In the genomic region with DNA sequence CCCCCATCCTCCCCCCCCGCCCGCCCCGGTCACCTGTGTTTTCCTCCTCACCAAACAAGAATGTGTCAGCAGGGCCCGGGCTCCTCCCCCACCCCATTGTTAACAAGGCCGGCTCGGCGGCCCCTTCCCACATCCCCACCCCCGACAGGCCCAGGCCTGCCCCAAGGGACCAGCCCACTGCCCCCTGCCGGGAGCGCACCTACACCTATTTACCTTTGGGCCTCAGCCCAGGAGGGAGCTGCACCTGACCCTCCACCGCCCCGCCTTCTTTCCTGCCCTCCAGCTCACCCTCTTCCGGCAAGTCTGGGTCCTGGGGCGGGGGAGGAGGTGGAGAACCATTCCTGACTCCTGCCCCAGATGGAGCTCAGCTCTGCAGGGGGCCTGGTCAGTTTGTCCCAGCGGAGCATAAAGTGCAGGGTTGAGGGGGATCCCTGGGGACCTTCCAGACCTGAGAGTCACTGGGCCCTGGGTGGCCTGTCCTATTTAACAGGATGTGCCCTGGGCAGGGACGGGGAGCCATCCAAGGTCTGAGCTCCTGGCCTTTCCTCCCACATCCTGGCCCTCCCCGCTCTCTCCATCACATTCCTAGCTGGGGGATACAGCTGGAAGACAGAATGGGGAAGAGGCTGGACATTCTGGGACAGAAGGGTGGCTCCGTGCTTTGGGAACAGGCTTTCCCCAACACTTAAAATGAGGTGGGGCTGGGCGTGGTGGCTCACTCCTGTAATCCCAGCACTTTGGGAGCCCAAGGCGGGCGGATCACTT, we compare ENCODE assay signal across 13 cellular contexts. TPM values are rescaled to one million over a fixed set of nuclear protein-coding genes. Genes with fewer than 3 reads are reported as not detected.
DNase-seq lines count a peak whose midpoint lies in the region; TF ChIP-seq lines count a peak whose summit lies in the region.
"Had no signal": no experiment of that assay in that cellular context is flagged by ENCODE, and none has a peak within 500 bp of the region (broad histone marks: within the 10 kb centered on the region; RNA-seq: fewer than 3 reads in every experiment).

No MANE protein-coding gene starts in this region.

- H3K4ac ChIP-seq in neuronal stem cell (ENCODE audit: low read length), result peak overlapping the region; percentile 89

- peaks cover 3% of the 10 kb centered on the region for H3K79me1 ChIP-seq in neuronal stem cell (ENCODE audit: low read depth, low read length)

- H3K9ac ChIP-seq in ES-I3 (ENCODE audit: low read depth, low read length) (peak overlapping the region; percentile 38; the same call in 1 of the 2 replicates), neuronal stem cell (ENCODE audit: low read depth, low read length, poor library complexity) (peak overlapping the region; percentile 50)

- peak overlapping the region; percentile 73 for H2BK12ac ChIP-seq in neuronal stem cell (ENCODE audit: low read length)

- no peak overlapping the region for H3K4me3 Mint-ChIP-seq in HFFc6

- H3K27me3 Mint-ChIP-seq in HFFc6 (ENCODE audit: insufficient read depth), result peaks cover 27% of the 10 kb centered on the region

- no peak overlapping the region for H3K23ac ChIP-seq in neuronal stem cell (ENCODE audit: low read depth, low read length, poor library complexity)

- H3K36me3 Mint-ChIP-seq in HFFc6 (ENCODE audit: low read depth), result no peaks in the 10 kb centered on the region
- H3K36me3 Mint-ChIP-seq: CD4-positive, CD25-positive, alpha-beta regulatory T cell had no signal

- peak overlapping the region; percentile 90 for H3K18ac ChIP-seq in neuronal stem cell (ENCODE audit: low read length)

- no CpG with 5 or more reads among the region's 21 CpGs for WGBS in neuronal stem cell (ENCODE audit: extremely low coverage in 2 of 2, insufficient read length in 2 of 2, insufficient replicate concordance in 1 of 2), 2 donors
- 52 to 65% methylated on average over 13 to 17 of the region's 21 CpGs for WGBS in testis, 2 donors

- peak; percentile 3 for TF ChIP-seq CTCF in epithelial cell of proximal tubule (conservative IDR thresholded peaks at IDR 0.05; ENCODE audit: low read depth, low read length)
- no peak for TF ChIP-seq CTCF in HFFc6 (IDR thresholded peaks at IDR 0.05)
- no peak for TF ChIP-seq CTCF in testis (IDR thresholded peaks at IDR 0.05)

- H4K91ac ChIP-seq in neuronal stem cell (ENCODE audit: low read depth, low read length, poor library complexity), result peak overlapping the region; percentile 92

- intact Hi-C loops in testis (cut with DNase I; ENCODE audit: low total_unique reads), result no loop called here

- peaks cover 32% of the 10 kb centered on the region for H3K4me1 ChIP-seq in ES-I3 (ENCODE audit: insufficient read depth, low read length)
- peaks cover 41% of the 10 kb centered on the region in 2 donors for H3K4me1 ChIP-seq in neuronal stem cell (ENCODE audit: control insufficient read depth in 2 of 2, insufficient read depth in 1 of 2, low read depth in 1 of 2, low read length in 2 of 2)
- peaks cover 7% of the 10 kb centered on the region for H3K4me1 ChIP-seq in testis

- H3K9me3 Mint-ChIP-seq in HFFc6, result no peaks in the 10 kb centered on the region
- H3K9me3 Mint-ChIP-seq: CD4-positive, CD25-positive, alpha-beta regulatory T cell had no signal

- peak overlapping the region; percentile 90 for H2AK5ac ChIP-seq in neuronal stem cell (ENCODE audit: low read depth, low read length)

- H3K36me3 ChIP-seq in ES-I3 (ENCODE audit: insufficient read depth, low read length) (no peaks in the 10 kb centered on the region), neuronal stem cell (replicated peaks in 1 of 2; ENCODE audit: control insufficient read depth in 2 of 2, insufficient read depth in 2 of 2, low read length in 2 of 2) (no peaks in the 10 kb centered on the region), testis (ENCODE audit: low read depth, missing control alignments) (no peaks in the 10 kb centered on the region)

- H2BK5ac ChIP-seq in neuronal stem cell (ENCODE audit: low read length), result peak overlapping the region; percentile 94

- H3K4me3 ChIP-seq in epithelial cell of proximal tubule (ENCODE audit: low read depth, low read length) (no peak overlapping the region), neuronal stem cell (ENCODE audit: low read length in 2 of 2) (no peak overlapping the region), testis (no peak overlapping the region)

- peaks cover 0 to 48% (median 0%) of the 10 kb centered on the region in 3 experiments for H3K27me3 ChIP-seq in neuronal stem cell (ENCODE audit: control insufficient read depth in 3 of 3, insufficient read depth in 3 of 3, low read depth in 1 of 3, low read length in 3 of 3)
- H3K27me3 ChIP-seq in testis, result no peaks in the 10 kb centered on the region

- no peak overlapping the region for H3K14ac ChIP-seq in neuronal stem cell (ENCODE audit: low read length)

- H3K9me3 ChIP-seq in ES-I3 (ENCODE audit: control insufficient read depth, insufficient read depth, low read length) (no peaks in the 10 kb centered on the region), neuronal stem cell (replicated peaks in 1 of 2; ENCODE audit: control insufficient read depth in 2 of 2, insufficient read depth in 1 of 2, low read depth in 1 of 2, low read length in 2 of 2) (peaks cover 0 to 1% of the 10 kb centered on the region in 2 donors), testis (no peaks in the 10 kb centered on the region)

- H4K8ac ChIP-seq in neuronal stem cell (ENCODE audit: low read depth, low read length), result no peak overlapping the region

- no peaks in the 10 kb centered on the region for H3K4me1 Mint-ChIP-seq in HFFc6 (ENCODE audit: low read depth)

- H3K27ac ChIP-seq in neuronal stem cell (replicated peaks; ENCODE audit: low read length), result no peak overlapping the region
- no peak overlapping the region for H3K27ac ChIP-seq in testis
- H3K27ac ChIP-seq: epithelial cell of prostate had no signal

- H2BK15ac ChIP-seq in neuronal stem cell (ENCODE audit: low read length), result peak overlapping the region; percentile 92

- H2AFZ ChIP-seq in neuronal stem cell (ENCODE audit: low read length), result peak overlapping the region; percentile 66

- peak overlapping the region; percentile 57 for H3K4me2 ChIP-seq in neuronal stem cell (ENCODE audit: insufficient read depth, low read length, poor library complexity, severe bottlenecking)

- H2BK120ac ChIP-seq in neuronal stem cell (ENCODE audit: low read depth, low read length), result peak overlapping the region; percentile 47

- no peak for TF ChIP-seq POLR2A in testis (IDR thresholded peaks at IDR 0.05)

- no peak overlapping the region for H3K27ac Mint-ChIP-seq in HFFc6

- DNase-seq in NCI-H2196 (lab: John Stamatoyannopoulos, UW; ENCODE audit: unreplicated experiment) (peak; percentile 97), epithelial cell of proximal tubule (ENCODE audit: low read depth) (no peak), neuronal stem cell (ENCODE audit: low spot score) (no peak), C1 segment of cervical spinal cord (lab: John Stamatoyannopoulos, UW) (no peak), HFFc6 (no peak), testis (no peak)
- DNase-seq in activated CD8-positive, alpha-beta memory T cell treated with anti-CD3 and anti-CD28 coated beads, Interleukin-2, amount 50 U/mL, for 48 hours, result no peak
- DNase-seq: amygdala; CD4-positive, CD25-positive, alpha-beta regulatory T cell; left ventricle myocardium superior; NCI-H1694 had no signal

RNA-seq across cellular contexts. Expression of a gene that starts 8.3 kb away (rescaled TPM):
- total RNA-seq in epithelial cell of proximal tubule (2.6 and 3.0 TPM in 2 replicates), testis (10 to 100 TPM; 22.9 to 29.4 TPM)
- polyA plus RNA-seq in neuronal stem cell (2013, experiment 1 of 2), result 1.5 TPM
- 1.5 TPM for polyA plus RNA-seq in neuronal stem cell (2013, experiment 2 of 2)
- total RNA-seq in HFFc6 (2021; fragmentation: NEBNext Ultra II Directional; extraction: Animal tissue kit (Norgen Biotek cat#: 25700)), result not detected
- 30.5 TPM for polyA plus RNA-seq in testis (ENCODE audit: insufficient read depth, low read depth, low replicate concordance)
- total RNA-seq: left ventricle myocardium superior had no signal

RNA-seq across cellular contexts. Expression of a gene that starts 29.2 kb away (rescaled TPM):
- total RNA-seq in epithelial cell of proximal tubule (39.6 and 66.6 TPM in 2 replicates), testis (100 to 1,000 TPM; 138 TPM)
- polyA plus RNA-seq in neuronal stem cell (2013, experiment 1 of 2), result 50.4 TPM
- polyA plus RNA-seq in neuronal stem cell (2013, experiment 2 of 2), result 47.0 TPM
- total RNA-seq in HFFc6 (2021; fragmentation: NEBNext Ultra II Directional; extraction: Animal tissue kit (Norgen Biotek cat#: 25700)), result 100 to 1,000 TPM; 134 to 157 (median 144) TPM
- polyA plus RNA-seq in testis (ENCODE audit: insufficient read depth, low read depth, low replicate concordance), result 99.1 TPM

RNA-seq across cellular contexts. Expression of a gene that starts 53.8 kb away (rescaled TPM):
- total RNA-seq in epithelial cell of proximal tubule (not detected in 2 replicates), testis (under 1 TPM in 1 of 2 donors, not detected in 1; 0.31 TPM)
- not detected for polyA plus RNA-seq in neuronal stem cell (2013, experiment 1 of 2)
- polyA plus RNA-seq in neuronal stem cell (2013, experiment 2 of 2), result not detected
- total RNA-seq in HFFc6 (2021; fragmentation: NEBNext Ultra II Directional; extraction: Animal tissue kit (Norgen Biotek cat#: 25700)), result under 1 TPM in 2 of 6 experiments, not detected in 4; 0.23 to 0.26 TPM
- polyA plus RNA-seq in testis (ENCODE audit: insufficient read depth, low read depth, low replicate concordance), result 0.13 TPM
- total RNA-seq: left ventricle myocardium superior had no signal

RNA-seq across cellular contexts. Expression of a gene that starts 58.2 kb away (rescaled TPM):
- 0.07 and 0.17 TPM in 2 replicates for total RNA-seq in epithelial cell of proximal tubule
- polyA plus RNA-seq in neuronal stem cell (2013, experiment 1 of 2), result not detected
- 0.03 TPM for polyA plus RNA-seq in neuronal stem cell (2013, experiment 2 of 2)
- total RNA-seq in HFFc6 (2021; fragmentation: NEBNext Ultra II Directional; extraction: Animal tissue kit (Norgen Biotek cat#: 25700)), result under 1 TPM in 5 of 6 experiments, not detected in 1; 0.14 to 0.33 (median 0.15) TPM
- total RNA-seq in testis, result 1 to 10 TPM in 1 of 2 donors, under 1 TPM in 1; 0.31 to 1.6 TPM
- 0.47 TPM for polyA plus RNA-seq in testis (ENCODE audit: insufficient read depth, low read depth, low replicate concordance)
- total RNA-seq: left ventricle myocardium superior had no signal
